9 cellular contexts compared by ENCODE assay signal in genomic region chr3:187025254-187025655, GRCh38.
A peak's percentile ranks its signal among the peaks of the same experiment; 100 is the strongest.
DNase-seq lines count a peak whose midpoint lies in the region; ATAC-seq and TF ChIP-seq lines count a peak whose summit lies in the region.
"Had no signal": no experiment of that assay in that cellular context is flagged by ENCODE, and none has a peak within 500 bp of the region (broad histone marks: within the 10 kb centered on the region; RNA-seq: fewer than 3 reads in every experiment).

No MANE protein-coding gene starts in this region.

- no peak overlapping the region for H3K27ac Mint-ChIP-seq in mesothelial cell of epicardium

- H3K4me1 Mint-ChIP-seq in activated T-cell treated with anti-CD3 and anti-CD28 coated beads, Interleukin-2, amount 50 U/mL, for 4 hours (ENCODE audit: low read depth), result peaks cover 74% of the 10 kb centered on the region
- H3K4me1 Mint-ChIP-seq in mesothelial cell of epicardium, result peaks cover 4% of the 10 kb centered on the region

- H3K4me3 Mint-ChIP-seq in activated T-cell treated with anti-CD3 and anti-CD28 coated beads, Interleukin-2, amount 50 U/mL, for 4 hours, result peak overlapping the region; percentile 88
- no peak overlapping the region for H3K4me3 Mint-ChIP-seq in mesothelial cell of epicardium

- TF ChIP-seq CTCF in mesothelial cell of epicardium (IDR thresholded peaks at IDR 0.05; ENCODE audit: unreplicated experiment), result no peak

- H3K27me3 Mint-ChIP-seq in activated T-cell treated with anti-CD3 and anti-CD28 coated beads, Interleukin-2, amount 50 U/mL, for 4 hours (ENCODE audit: low read depth), result no peaks in the 10 kb centered on the region
- no peaks in the 10 kb centered on the region for H3K27me3 Mint-ChIP-seq in mesothelial cell of epicardium (ENCODE audit: low read depth)

- peaks cover 26% of the 10 kb centered on the region for H3K36me3 Mint-ChIP-seq in activated T-cell treated with anti-CD3 and anti-CD28 coated beads, Interleukin-2, amount 50 U/mL, for 4 hours (ENCODE audit: insufficient read depth)
- peaks cover 6% of the 10 kb centered on the region for H3K36me3 Mint-ChIP-seq in mesothelial cell of epicardium

- peaks cover 6% of the 10 kb centered on the region for H3K9me3 Mint-ChIP-seq in activated T-cell treated with anti-CD3 and anti-CD28 coated beads, Interleukin-2, amount 50 U/mL, for 4 hours
- H3K9me3 Mint-ChIP-seq in mesothelial cell of epicardium, result no peaks in the 10 kb centered on the region

- ATAC-seq in GM18517 (IDR thresholded peaks at IDR 0.05; ENCODE audit: unreplicated experiment), result peak; percentile 36
- ATAC-seq in HG03108 (IDR thresholded peaks at IDR 0.05; ENCODE audit: unreplicated experiment), result peak; percentile 19
- peak; percentile 74 to 75 for ATAC-seq in activated T-cell treated with anti-CD3 and anti-CD28 coated beads, Interleukin-2, amount 50 U/mL, for 4 hours

- DNase-seq in activated T-cell treated with anti-CD3 and anti-CD28 coated beads, Interleukin-2, amount 50 U/mL, for 4 hours, result peak; percentile 54
- peak; percentile 34 to 64 (median 41) for DNase-seq in stimulated activated CD4-positive, alpha-beta T cell treated with anti-CD3 and anti-CD28 coated beads, Interleukin-12 subunit alpha, Interleukin-12 subunit beta, amount 100 ng/mL, for 48 hours (ENCODE audit: low read depth in 2 of 3, low spot score in 1 of 3)
- no peak for DNase-seq in SKM-1 treated with dmso at 0.1 percent for 144 hours (lab: John Stamatoyannopoulos, UW; ENCODE audit: unreplicated experiment)
- DNase-seq in COLO829 (ENCODE audit: low spot score), result no peak
- DNase-seq in mesothelial cell of epicardium (ENCODE audit: low spot score in 2 of 2, unreplicated experiment in 2 of 2), result no peak
- no peak for DNase-seq in ecto neural progenitor cell (ENCODE audit: low spot score)
- DNase-seq: T-helper 9 cell had no signal

Comparison
In these comparisons a context has a peak if more than half of its experiments do, and no peak if none do; other contexts are left out.
1. ATAC-seq: peak in every context shown above with its lines; median percentile 74 in activated T-cell treated with anti-CD3 and anti-CD28 coated beads, Interleukin-2, amount 50 U/mL, for 4 hours; 36 in GM18517; 19 in HG03108.
2. DNase-seq: peak in activated T-cell treated with anti-CD3 and anti-CD28 coated beads, Interleukin-2, amount 50 U/mL, for 4 hours (single experiment) and stimulated activated CD4-positive, alpha-beta T cell treated with anti-CD3 and anti-CD28 coated beads, Interleukin-12 subunit alpha, Interleukin-12 subunit beta, amount 100 ng/mL, for 48 hours (3 of 3); none in SKM-1 treated with dmso at 0.1 percent for 144 hours (single experiment), COLO829 (single experiment), mesothelial cell of epicardium (0 of 2) and ecto neural progenitor cell (single experiment).